12 cellular contexts compared by ENCODE assay signal in the genomic region with DNA sequence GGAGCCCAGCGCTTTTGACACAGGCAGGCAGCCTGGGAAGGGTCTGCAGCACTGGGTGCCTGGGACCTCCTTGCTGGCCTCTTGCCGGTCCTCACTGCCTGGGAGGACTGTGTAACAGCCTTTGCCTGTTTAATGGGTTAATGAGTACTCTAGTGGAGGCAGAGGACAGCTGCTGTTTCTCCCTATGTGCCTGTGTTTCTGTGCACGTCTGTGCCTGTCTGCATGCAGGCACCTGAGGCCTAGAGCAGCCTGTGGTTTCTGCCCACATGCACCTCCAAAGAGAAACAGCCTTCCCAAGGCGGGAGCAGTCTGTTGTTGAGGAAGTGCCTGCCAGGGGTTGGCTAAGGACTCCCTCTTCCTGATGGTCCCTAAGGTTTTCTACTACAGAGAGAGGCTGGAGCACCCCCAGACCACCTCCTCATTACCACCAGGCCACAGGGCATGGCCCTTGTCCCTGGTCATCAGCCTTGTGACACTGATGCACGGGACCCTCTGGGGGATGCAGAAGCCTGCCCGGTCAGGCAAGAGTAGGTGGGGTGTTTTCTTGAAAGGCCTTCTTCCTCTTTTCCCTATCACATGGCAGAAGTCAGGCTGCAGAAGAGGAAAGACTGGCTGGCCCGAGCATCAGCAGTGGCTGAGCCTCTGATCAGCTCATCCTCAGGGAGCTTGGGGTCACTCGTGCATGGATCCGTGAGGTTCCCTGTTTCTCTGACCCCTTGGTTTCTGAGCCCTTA. TPM values are rescaled to one million over a fixed set of nuclear protein-coding genes. Genes with fewer than 3 reads are reported as not detected.
DNase-seq lines count a peak whose midpoint lies in the region; TF ChIP-seq lines count a peak whose summit lies in the region.
"Had no signal": no experiment of that assay in that cellular context is flagged by ENCODE, and none has a peak within 500 bp of the region (broad histone marks: within the 10 kb centered on the region; RNA-seq: fewer than 3 reads in every experiment).

No MANE protein-coding gene starts in this region.

- H3K27ac Mint-ChIP-seq in type B pancreatic cell (peak overlapping the region; percentile 59), neural progenitor cell (no peak overlapping the region)
- H3K27ac Mint-ChIP-seq in activated naive CD4-positive, alpha-beta T cell treated with anti-CD3 and anti-CD28 coated beads, Interleukin-2, amount 10 ng/mL, durations not matched to agents 7 days and 5 days: no peak overlapping the region

- H3K4me3 ChIP-seq in epithelial cell of esophagus (ENCODE audit: low read length) (no peak overlapping the region), neural progenitor cell (no peak overlapping the region)
- H3K4me3 ChIP-seq: testis had no signal

- H2AFZ ChIP-seq in neural progenitor cell (replicated peaks): no peak overlapping the region

- H3K4me3 Mint-ChIP-seq in type B pancreatic cell (no peak overlapping the region), neural progenitor cell (no peak overlapping the region)
- no peak overlapping the region for H3K4me3 Mint-ChIP-seq in activated naive CD4-positive, alpha-beta T cell treated with anti-CD3 and anti-CD28 coated beads, Interleukin-2, amount 10 ng/mL, durations not matched to agents 7 days and 5 days

- H3K27ac ChIP-seq in neural progenitor cell: no peak overlapping the region
- H3K27ac ChIP-seq: testis had no signal

- H3K36me3 ChIP-seq in neural progenitor cell: no peaks in the 10 kb centered on the region

- DNase-seq in NCI-H524 (lab: John Stamatoyannopoulos, UW): peak; percentile 11 to 52
- DNase-seq in NCI-H524 treated with DMSO at 0.1 percent for 48 hours (lab: John Stamatoyannopoulos, UW): no peak
- peak; percentile 72 for DNase-seq in NCI-H2171 (lab: John Stamatoyannopoulos, UW)
- DNase-seq in epithelial cell of esophagus (ENCODE audit: low read depth): peak; percentile 91
- DNase-seq in type B pancreatic cell (ENCODE audit: extremely low spot score, unreplicated experiment): no peak
- DNase-seq in neural progenitor cell (ENCODE audit: low spot score): no peak
- no peak for DNase-seq in NCI-H1048 (lab: John Stamatoyannopoulos, UW)
- no peak for DNase-seq in activated naive CD4-positive, alpha-beta T cell treated with anti-CD3 and anti-CD28 coated beads, Interleukin-2, amount 10 ng/mL, durations not matched to agents 7 days and 5 days
- DNase-seq: effector memory CD4-positive, alpha-beta T cell; occipital lobe; stimulated activated CD4-positive, alpha-beta T cell treated with anti-CD3 and anti-CD28 coated beads, Interleukin-4, amount 100 ng/mL, for 4 hours; testis had no signal

- no peak for TF ChIP-seq CTCF in epithelial cell of esophagus (IDR thresholded peaks at IDR 0.05; ENCODE audit: insufficient read depth, low read depth, low read length, missing control alignments)
- TF ChIP-seq CTCF in type B pancreatic cell (conservative IDR thresholded peaks at IDR 0.05): no peak
- no peak for TF ChIP-seq CTCF in neural progenitor cell (IDR thresholded peaks at IDR 0.05)

- H3K9me3 ChIP-seq in neural progenitor cell (ENCODE audit: low read depth): no peaks in the 10 kb centered on the region
- H3K9me3 ChIP-seq: testis had no signal

- H3K9me3 Mint-ChIP-seq in type B pancreatic cell (no peaks in the 10 kb centered on the region), neural progenitor cell (no peaks in the 10 kb centered on the region)
- H3K9me3 Mint-ChIP-seq in activated naive CD4-positive, alpha-beta T cell treated with anti-CD3 and anti-CD28 coated beads, Interleukin-2, amount 10 ng/mL, durations not matched to agents 7 days and 5 days: no peaks in the 10 kb centered on the region

- no peaks in the 10 kb centered on the region for H3K79me2 ChIP-seq in neural progenitor cell (ENCODE audit: low read depth)

- peaks cover 14% of the 10 kb centered on the region for H3K4me1 ChIP-seq in neural progenitor cell
- H3K4me1 ChIP-seq: testis had no signal

- no peaks in the 10 kb centered on the region for H3F3A ChIP-seq in neural progenitor cell (ENCODE audit: low read depth)

- no peak overlapping the region for H3K9ac ChIP-seq in neural progenitor cell

- H3K27me3 Mint-ChIP-seq in type B pancreatic cell (no peaks in the 10 kb centered on the region), neural progenitor cell (ENCODE audit: insufficient read depth, low read depth) (peaks cover 5% of the 10 kb centered on the region)
- H3K27me3 Mint-ChIP-seq in activated naive CD4-positive, alpha-beta T cell treated with anti-CD3 and anti-CD28 coated beads, Interleukin-2, amount 10 ng/mL, durations not matched to agents 7 days and 5 days: no peaks in the 10 kb centered on the region

- CTCF ChIA-PET in activated naive CD4-positive, alpha-beta T cell treated with anti-CD3 and anti-CD28 coated beads, Interleukin-2, amount 10 ng/mL, durations not matched to agents 7 days and 5 days (lab: Charles Lee): no interaction called here

- H3K4me2 ChIP-seq in neural progenitor cell: no peak overlapping the region

- H3K4me1 Mint-ChIP-seq in type B pancreatic cell (ENCODE audit: unreplicated experiment): peaks cover 35% of the 10 kb centered on the region
- H3K4me1 Mint-ChIP-seq in neural progenitor cell: peaks cover 45% of the 10 kb centered on the region
- no peaks in the 10 kb centered on the region for H3K4me1 Mint-ChIP-seq in activated naive CD4-positive, alpha-beta T cell treated with anti-CD3 and anti-CD28 coated beads, Interleukin-2, amount 10 ng/mL, durations not matched to agents 7 days and 5 days

- no peaks in the 10 kb centered on the region for H3K36me3 Mint-ChIP-seq in type B pancreatic cell
- H3K36me3 Mint-ChIP-seq in neural progenitor cell: peaks cover 2% of the 10 kb centered on the region
- H3K36me3 Mint-ChIP-seq in activated naive CD4-positive, alpha-beta T cell treated with anti-CD3 and anti-CD28 coated beads, Interleukin-2, amount 10 ng/mL, durations not matched to agents 7 days and 5 days: no peaks in the 10 kb centered on the region

- H4K20me1 ChIP-seq in neural progenitor cell (ENCODE audit: low read depth): peaks cover 28% of the 10 kb centered on the region

- H3K27me3 ChIP-seq in neural progenitor cell: no peaks in the 10 kb centered on the region
- H3K27me3 ChIP-seq: testis had no signal

RNA-seq across cellular contexts. Expression of gene SLC29A3, which starts 14.3 kb away (rescaled TPM):
- total RNA-seq in type B pancreatic cell (ENCODE audit: low replicate concordance): 8.8 and 11.1 TPM in 2 replicates
- total RNA-seq in neural progenitor cell (ENCODE audit: low replicate concordance): 2.5 and 9.0 TPM in 2 replicates

Comparison
In these comparisons a context has a peak if more than half of its experiments do, and no peak if none do; other contexts are left out.
1. DNase-seq: peak in NCI-H524 (2 of 2), NCI-H2171 (single experiment) and epithelial cell of esophagus (single experiment); none in NCI-H524 treated with DMSO at 0.1 percent for 48 hours (single experiment), type B pancreatic cell (single experiment), neural progenitor cell (single experiment), NCI-H1048 (single experiment) and activated naive CD4-positive, alpha-beta T cell treated with anti-CD3 and anti-CD28 coated beads, Interleukin-2, amount 10 ng/mL, durations not matched to agents 7 days and 5 days (single experiment).